ENCODE assay signal across 9 cellular contexts in genomic region chr3:49787182-49787464, GRCh38. TPM values are rescaled to one million over a fixed set of nuclear protein-coding genes. Genes with fewer than 3 reads are reported as not detected.
DNase-seq lines count a peak whose midpoint lies in the region; ATAC-seq and TF ChIP-seq lines count a peak whose summit lies in the region.
"Had no signal": no experiment of that assay in that cellular context is flagged by ENCODE, and none has a peak within 500 bp of the region (broad histone marks: within the 10 kb centered on the region; RNA-seq: fewer than 3 reads in every experiment).

No MANE protein-coding gene starts in this region.

- H3K9me3 Mint-ChIP-seq in endodermal cell, result no peaks in the 10 kb centered on the region

- H3K4me1 ChIP-seq in endodermal cell (ENCODE audit: control insufficient read depth, insufficient read depth, low read length), result no peaks in the 10 kb centered on the region
- H3K4me1 ChIP-seq in neuronal stem cell (ENCODE audit: control insufficient read depth in 2 of 2, insufficient read depth in 1 of 2, low read depth in 1 of 2, low read length in 2 of 2), result peaks cover 11% of the 10 kb centered on the region in 2 donors

- peaks cover 14% of the 10 kb centered on the region for H3K36me3 Mint-ChIP-seq in endodermal cell (ENCODE audit: low read depth)

- no peak overlapping the region for H2BK120ac ChIP-seq in neuronal stem cell (ENCODE audit: low read depth, low read length)

- TF ChIP-seq POLR2A in NB4 (IDR thresholded peaks at IDR 0.05; ENCODE audit: extremely low read depth, insufficient read length), result no peak

- peak overlapping the region; percentile 1 for H2BK15ac ChIP-seq in neuronal stem cell (ENCODE audit: low read length)

- H3K4ac ChIP-seq in neuronal stem cell (ENCODE audit: low read length), result no peak overlapping the region

- H3K4me1 Mint-ChIP-seq in endodermal cell, result peaks cover 4% of the 10 kb centered on the region

- no peak overlapping the region for H2BK12ac ChIP-seq in neuronal stem cell (ENCODE audit: low read length)

- H4K8ac ChIP-seq in neuronal stem cell (ENCODE audit: low read depth, low read length), result no peak overlapping the region

- no peaks in the 10 kb centered on the region for H3K79me1 ChIP-seq in neuronal stem cell (ENCODE audit: low read depth, low read length)

- no peak for TF ChIP-seq CTCF in C4-2B (conservative IDR thresholded peaks at IDR 0.05)
- no peak for TF ChIP-seq CTCF in NB4 (IDR thresholded peaks at IDR 0.05; ENCODE audit: low read depth, low read length)
- no peak for TF ChIP-seq CTCF in endodermal cell (conservative IDR thresholded peaks at IDR 0.05)

- H3K18ac ChIP-seq in neuronal stem cell (ENCODE audit: low read length), result no peak overlapping the region

- peaks cover 15% of the 10 kb centered on the region for H3K36me3 ChIP-seq in endodermal cell (ENCODE audit: control insufficient read depth, insufficient read depth, low read length)
- peaks cover 5 to 21% of the 10 kb centered on the region in 2 donors for H3K36me3 ChIP-seq in neuronal stem cell (replicated peaks in 1 of 2; ENCODE audit: control insufficient read depth in 2 of 2, insufficient read depth in 2 of 2, low read length in 2 of 2)

- WGBS in endodermal cell (ENCODE audit: insufficient coverage in 1 of 2, insufficient read length in 1 of 2), 2 experiments, result 93 to 100% methylated on average over 2 to 3 of the region's 3 CpGs
- no CpG with 5 or more reads among the region's 3 CpGs for WGBS in neuronal stem cell (ENCODE audit: extremely low coverage in 2 of 2, insufficient read length in 2 of 2, insufficient replicate concordance in 1 of 2), 2 donors

- no peak overlapping the region for H3K23ac ChIP-seq in neuronal stem cell (ENCODE audit: low read depth, low read length, poor library complexity)

- DNase-seq in NB4 (ENCODE audit: low read depth) (no peak), endodermal cell (no peak), neuronal stem cell (ENCODE audit: low spot score) (no peak), dedifferentiated amniotic fluid mesenchymal stem cell (ENCODE audit: extremely low spot score) (no peak)
- DNase-seq in activated CD4-positive, CD25-positive, alpha-beta regulatory T cell treated with anti-CD3 and anti-CD28 coated beads, Interleukin-2, amount 50 U/mL, for 72 hours, result no peak
- DNase-seq: cortex of kidney had no signal

- no peak overlapping the region for H2BK5ac ChIP-seq in neuronal stem cell (ENCODE audit: low read length)

- H3K27ac ChIP-seq in C4-2B, result peak overlapping the region; percentile 82
- H3K27ac ChIP-seq in endodermal cell (ENCODE audit: low read depth, low read length), result peak overlapping the region; percentile 70
- H3K27ac ChIP-seq in neuronal stem cell (replicated peaks; ENCODE audit: low read length), result no peak overlapping the region

- peak overlapping the region; percentile 43 for H2AK5ac ChIP-seq in neuronal stem cell (ENCODE audit: low read depth, low read length)

- H3K27me3 ChIP-seq in endodermal cell (ENCODE audit: control insufficient read depth, insufficient read depth, low read length, poor library complexity, severe bottlenecking) (no peaks in the 10 kb centered on the region), neuronal stem cell (ENCODE audit: control insufficient read depth in 3 of 3, insufficient read depth in 3 of 3, low read depth in 1 of 3, low read length in 3 of 3) (no peaks in the 10 kb centered on the region)

- H3K4me3 ChIP-seq in NB4 (ENCODE audit: low read depth, low read length), result peak overlapping the region; percentile 50
- peak overlapping the region; percentile 91 for H3K4me3 ChIP-seq in endodermal cell (ENCODE audit: low read length)
- peak overlapping the region; percentile 73 to 97 for H3K4me3 ChIP-seq in neuronal stem cell (ENCODE audit: low read length in 2 of 2)

- peak overlapping the region; percentile 81 for H3K4me3 Mint-ChIP-seq in endodermal cell

- ATAC-seq in GM21381 (IDR thresholded peaks at IDR 0.05; ENCODE audit: unreplicated experiment), result no peak
- ATAC-seq in HG02642 (IDR thresholded peaks at IDR 0.05; ENCODE audit: poor library complexity, unreplicated experiment), result no peak

- H3K9ac ChIP-seq in endodermal cell (ENCODE audit: extremely low read depth, low read length, poor library complexity, severe bottlenecking) (peak overlapping the region; percentile 69), neuronal stem cell (ENCODE audit: low read depth, low read length, poor library complexity) (no peak overlapping the region)

- no peak overlapping the region for H3K14ac ChIP-seq in neuronal stem cell (ENCODE audit: low read length)

- H3K4me2 ChIP-seq in neuronal stem cell (ENCODE audit: insufficient read depth, low read length, poor library complexity, severe bottlenecking), result no peak overlapping the region

- peaks cover 5% of the 10 kb centered on the region for H3K27me3 Mint-ChIP-seq in endodermal cell (ENCODE audit: insufficient read depth)

- H3K27ac Mint-ChIP-seq in endodermal cell, result peak overlapping the region; percentile 94

- H2AFZ ChIP-seq in neuronal stem cell (ENCODE audit: low read length), result peak overlapping the region; percentile 84

- H4K91ac ChIP-seq in neuronal stem cell (ENCODE audit: low read depth, low read length, poor library complexity), result no peak overlapping the region

- H3K9me3 ChIP-seq in endodermal cell (ENCODE audit: control insufficient read depth, low read length), result no peaks in the 10 kb centered on the region
- no peaks in the 10 kb centered on the region for H3K9me3 ChIP-seq in neuronal stem cell (replicated peaks in 1 of 2; ENCODE audit: control insufficient read depth in 2 of 2, insufficient read depth in 1 of 2, low read depth in 1 of 2, low read length in 2 of 2)

RNA-seq across cellular contexts. Expression of gene IP6K1, which starts 0.8 kb away (rescaled TPM):
- total RNA-seq in endodermal cell, result 10 to 100 TPM; 45.8 to 49.8 TPM
- polyA plus RNA-seq in endodermal cell (2013, experiment 1 of 2), result 32.6 TPM
- polyA plus RNA-seq in endodermal cell (2013, experiment 2 of 2), result 31.4 TPM
- 20.7 TPM for polyA plus RNA-seq in neuronal stem cell (2013, experiment 1 of 2)
- polyA plus RNA-seq in neuronal stem cell (2013, experiment 2 of 2), result 19.6 TPM

RNA-seq across cellular contexts. Expression of gene CDHR4, which starts 12.6 kb away (rescaled TPM):
- total RNA-seq in endodermal cell, result not detected
- polyA plus RNA-seq in endodermal cell (2013, experiment 1 of 2), result not detected
- polyA plus RNA-seq in endodermal cell (2013, experiment 2 of 2), result not detected
- 0.13 TPM for polyA plus RNA-seq in neuronal stem cell (2013, experiment 1 of 2)
- 0.06 TPM for polyA plus RNA-seq in neuronal stem cell (2013, experiment 2 of 2)

RNA-seq across cellular contexts. Expression of gene INKA1, which starts 15.9 kb away (rescaled TPM):
- total RNA-seq in endodermal cell, result not detected
- 1.9 TPM for polyA plus RNA-seq in endodermal cell (2013, experiment 1 of 2)
- 3.0 TPM for polyA plus RNA-seq in endodermal cell (2013, experiment 2 of 2)
- 0.56 TPM for polyA plus RNA-seq in neuronal stem cell (2013, experiment 1 of 2)
- polyA plus RNA-seq in neuronal stem cell (2013, experiment 2 of 2), result 0.42 TPM

RNA-seq across cellular contexts. Expression of gene UBA7, which starts 26.6 kb away (rescaled TPM):
- 1 to 10 TPM; 1.0 to 3.4 TPM for total RNA-seq in endodermal cell
- polyA plus RNA-seq in endodermal cell (2013, experiment 1 of 2), result 3.4 TPM
- polyA plus RNA-seq in endodermal cell (2013, experiment 2 of 2), result 3.6 TPM
- polyA plus RNA-seq in neuronal stem cell (2013, experiment 1 of 2), result 4.4 TPM
- polyA plus RNA-seq in neuronal stem cell (2013, experiment 2 of 2), result 3.2 TPM
